ENCODE assay signal across 12 cellular contexts in the genomic region with DNA sequence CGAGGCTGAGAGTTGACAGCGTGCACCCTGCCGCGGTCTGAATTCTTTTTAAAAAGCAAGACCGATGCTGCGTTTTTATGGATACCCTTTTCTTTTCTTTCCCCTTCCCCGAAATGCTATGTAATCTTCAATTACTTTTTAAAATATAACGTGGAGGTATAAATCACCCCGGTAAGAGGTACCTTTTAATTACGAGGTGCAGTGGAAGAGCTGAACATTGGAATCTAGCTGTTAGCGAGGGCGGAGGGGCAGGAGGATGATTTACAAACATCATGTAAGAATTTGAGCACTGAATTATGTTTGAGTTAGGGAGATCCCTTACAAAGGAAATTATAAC. TPM values are rescaled to one million over a fixed set of nuclear protein-coding genes. Genes with fewer than 3 reads are reported as not detected.
DNase-seq lines count a peak whose midpoint lies in the region; ATAC-seq and TF ChIP-seq lines count a peak whose summit lies in the region.
"Had no signal": no experiment of that assay in that cellular context is flagged by ENCODE, and none has a peak within 500 bp of the region (broad histone marks: within the 10 kb centered on the region; RNA-seq: fewer than 3 reads in every experiment).

No MANE protein-coding gene starts in this region.

- intact Hi-C loops in activated B cell treated with CpG ODN at 0.5 μM for 24 hours (cut with micrococcal nuclease): no loop called here
- intact Hi-C loops in CD4-positive, alpha-beta memory T cell (cut with micrococcal nuclease): no loop called here

- H3K4me1 Mint-ChIP-seq in activated B cell treated with CpG ODN at 0.5 μM for 24 hours (peaks cover 2% of the 10 kb centered on the region), memory B cell (peaks cover 5% of the 10 kb centered on the region)
- H3K4me1 Mint-ChIP-seq in CD4-positive, alpha-beta memory T cell: no peaks in the 10 kb centered on the region

- no peaks in the 10 kb centered on the region for H3K27me3 ChIP-seq in thoracic aorta (replicated peaks; ENCODE audit: insufficient read depth)
- H3K27me3 ChIP-seq in CD4-positive, alpha-beta memory T cell (ENCODE audit: insufficient read depth, low read length): peaks cover 17% of the 10 kb centered on the region

- no peaks in the 10 kb centered on the region for H3K36me3 ChIP-seq in thoracic aorta
- H3K36me3 ChIP-seq in CD4-positive, alpha-beta memory T cell (ENCODE audit: insufficient read depth, low read length): no peaks in the 10 kb centered on the region

- POLR2A ChIA-PET in activated B cell treated with CpG ODN at 0.5 μM for 24 hours (lab: Charles Lee): no interaction called here
- POLR2A ChIA-PET in CD4-positive, alpha-beta memory T cell (lab: Charles Lee; ENCODE audit: partially characterized antibody): no interaction called here

- H3K27ac Mint-ChIP-seq in activated B cell treated with CpG ODN at 0.5 μM for 24 hours: no peak overlapping the region
- peak overlapping the region; percentile 41 for H3K27ac Mint-ChIP-seq in memory B cell
- H3K27ac Mint-ChIP-seq in CD4-positive, alpha-beta memory T cell: no peak overlapping the region

- DNase-seq in NCI-H2171 treated with DMSO at 0.1 percent for 48 hours (lab: John Stamatoyannopoulos, UW) (peak; percentile 78), NCI-H2171 (lab: John Stamatoyannopoulos, UW) (no peak), activated B cell treated with CpG ODN at 0.5 μM for 24 hours (no peak), memory B cell (ENCODE audit: low spot score in 2 of 2) (no peak), thoracic aorta (ENCODE audit: low spot score) (no peak), dermis blood vessel endothelial cell (no peak), amygdala (lab: John Stamatoyannopoulos, UW) (no peak)
- DNase-seq in CD4-positive, alpha-beta memory T cell: no peak
- DNase-seq: activated T-cell treated with anti-CD3 and anti-CD28 coated beads for 4 hours had no signal

- peaks cover 1% of the 10 kb centered on the region for H3K9me3 ChIP-seq in thoracic aorta
- no peaks in the 10 kb centered on the region for H3K9me3 ChIP-seq in CD4-positive, alpha-beta memory T cell (ENCODE audit: control insufficient read depth in 1 of 2, low read length in 2 of 2)

- H3K27ac ChIP-seq in thoracic aorta: no peak overlapping the region
- H3K27ac ChIP-seq in CD4-positive, alpha-beta memory T cell (ENCODE audit: low read depth, low read length): no peak overlapping the region

- TF ChIP-seq CTCF in activated B cell treated with CpG ODN at 0.5 μM for 24 hours (IDR thresholded peaks at IDR 0.05) (no peak), thoracic aorta (IDR thresholded peaks at IDR 0.05) (no peak)

- H3K27me3 Mint-ChIP-seq in activated B cell treated with CpG ODN at 0.5 μM for 24 hours: peaks cover 49% of the 10 kb centered on the region
- H3K27me3 Mint-ChIP-seq in memory B cell: peaks cover 16% of the 10 kb centered on the region
- H3K27me3 Mint-ChIP-seq in CD4-positive, alpha-beta memory T cell: peaks cover 28 to 47% of the 10 kb centered on the region in 2 donors

- peak overlapping the region; percentile 74 for H3K4me3 ChIP-seq in thoracic aorta
- H3K4me3 ChIP-seq in CD4-positive, alpha-beta memory T cell (ENCODE audit: low read length in 2 of 2): no peak overlapping the region

- peaks cover 1% of the 10 kb centered on the region for H3K9me3 Mint-ChIP-seq in activated B cell treated with CpG ODN at 0.5 μM for 24 hours
- H3K9me3 Mint-ChIP-seq in memory B cell: peaks cover under 1% of the 10 kb centered on the region
- H3K9me3 Mint-ChIP-seq in CD4-positive, alpha-beta memory T cell: peaks cover 0 to 7% (median 1%) of the 10 kb centered on the region in 8 donors

- no peak for ATAC-seq in activated B cell treated with CpG ODN at 0.5 μM for 24 hours (ENCODE audit: low read depth)
- ATAC-seq in memory B cell (ENCODE audit: low read depth): no peak
- no peak for ATAC-seq in thoracic aorta (ENCODE audit: insufficient number of reproducible peaks, low FRiP score, low read depth)

- H3K36me3 Mint-ChIP-seq in activated B cell treated with CpG ODN at 0.5 μM for 24 hours (ENCODE audit: low read depth) (no peaks in the 10 kb centered on the region), memory B cell (no peaks in the 10 kb centered on the region)
- H3K36me3 Mint-ChIP-seq in CD4-positive, alpha-beta memory T cell: no peaks in the 10 kb centered on the region

- peaks cover 0 to 17% of the 10 kb centered on the region in 2 donors for H3K4me1 ChIP-seq in thoracic aorta (ENCODE audit: control insufficient read depth in 1 of 2, low read depth in 2 of 2)
- H3K4me1 ChIP-seq in CD4-positive, alpha-beta memory T cell (ENCODE audit: insufficient read depth, low read length): no peaks in the 10 kb centered on the region

- CTCF ChIA-PET in activated B cell treated with CpG ODN at 0.5 μM for 24 hours (lab: Charles Lee): no interaction called here
- CTCF ChIA-PET in CD4-positive, alpha-beta memory T cell (lab: Charles Lee; ENCODE audit: partially characterized antibody): no interaction called here

- H3K4me3 Mint-ChIP-seq in activated B cell treated with CpG ODN at 0.5 μM for 24 hours (peak overlapping the region; percentile 60), memory B cell (peak overlapping the region; percentile 85)
- no peak overlapping the region for H3K4me3 Mint-ChIP-seq in CD4-positive, alpha-beta memory T cell

RNA-seq across cellular contexts. Expression of a gene that starts 1.2 kb away (rescaled TPM):
- total RNA-seq in activated B cell treated with CpG ODN at 0.5 μM for 24 hours: 0.62 and 0.71 TPM in 2 replicates
- total RNA-seq in thoracic aorta: 1 to 10 TPM; 3.5 to 3.8 TPM
- not detected for total RNA-seq in CD4-positive, alpha-beta memory T cell
- polyA plus RNA-seq in CD4-positive, alpha-beta memory T cell: not detected
- total RNA-seq in dermis blood vessel endothelial cell: not detected in 2 replicates
- total RNA-seq: HT-29; pulmonary artery endothelial cell; T-helper 1 cell treated with Interleukin-12 subunit alpha and Interleukin-12 subunit beta and Interleukin-4 antibody, amounts not matched to agents 30 ng/mL and 1 ng/mL, for 36 hours had no signal

Comparison
In these comparisons a context has a peak if more than half of its experiments do, and no peak if none do; other contexts are left out.
1. H3K4me3 Mint-ChIP-seq: peak in activated B cell treated with CpG ODN at 0.5 μM for 24 hours (single experiment) and memory B cell (single experiment); none in CD4-positive, alpha-beta memory T cell (0 of 8).